In genomic region chrY:7888506-7888905, GRCh38 we compare ENCODE assay signal across 4 cellular contexts.
"Had no signal": no experiment of that assay in that cellular context is flagged by ENCODE, and none has a peak within 500 bp of the region (broad histone marks: within the 10 kb centered on the region; RNA-seq: fewer than 3 reads in every experiment).

No MANE protein-coding gene starts in this region.

- DNase-seq: H9, HCEC 1CT, KBM-7 had no signal

- H3K4me3 ChIP-seq: GM23338 had no signal
